Comparison of ENCODE assay signal across 8 cellular contexts in the genomic region with DNA sequence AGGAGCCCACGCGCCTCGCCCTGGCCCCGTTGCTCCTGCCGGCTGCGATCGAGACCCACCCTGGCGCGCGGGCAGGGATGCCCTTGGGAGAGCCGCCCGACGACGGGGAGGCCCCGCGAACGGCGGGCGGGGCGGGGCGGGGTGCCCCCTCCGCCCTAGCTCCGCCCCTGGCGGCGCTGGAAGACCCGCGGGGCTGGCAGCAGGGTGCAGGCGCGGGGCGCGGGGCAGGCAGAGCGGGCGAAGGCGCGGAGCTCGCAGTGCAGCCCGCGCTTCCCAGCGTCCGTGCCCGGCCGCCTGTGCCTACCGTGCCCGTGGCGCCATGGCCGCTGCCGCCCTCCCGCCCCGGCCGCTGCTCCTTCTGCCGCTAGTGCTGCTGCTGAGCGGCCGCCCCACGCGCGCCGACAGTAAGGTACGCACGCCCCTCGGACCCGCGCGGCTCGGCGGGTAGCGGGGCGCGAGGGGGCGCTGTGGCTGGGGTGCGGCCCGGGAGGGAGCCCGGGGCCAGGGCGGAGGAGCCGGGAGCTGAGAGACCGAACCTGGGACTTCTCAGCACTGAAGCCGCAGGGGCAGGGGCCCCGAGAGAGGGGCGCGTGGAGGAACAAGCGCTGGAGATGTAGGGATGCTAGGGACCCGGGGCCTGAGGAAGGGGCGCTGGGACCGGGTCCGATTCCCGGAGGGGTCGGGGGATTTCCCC. TPM values are rescaled to one million over a fixed set of nuclear protein-coding genes. Genes with fewer than 3 reads are reported as not detected.
DNase-seq lines count a peak whose midpoint lies in the region; ATAC-seq and TF ChIP-seq lines count a peak whose summit lies in the region.

OLFML2A (plus strand) TSS at position 182 of the 694 bp plus-strand sequence; CDS start at position 320, 138 bp downstream.

- peak within 1 kb of the TSS; percentile 88 for H3K4me2 ChIP-seq in OCI-LY7 (ENCODE audit: low read length)
- peak within 1 kb of the TSS; percentile 98 for H3K4me2 ChIP-seq in mammary epithelial cell (ENCODE audit: insufficient read depth, low read depth, low read length)

- DNase-seq in NOMO-1 treated with DMSO at 0.1 percent for 48 hours (lab: John Stamatoyannopoulos, UW; ENCODE audit: unreplicated experiment) = peak; percentile 44
- no peak for DNase-seq in NOMO-1 treated with dmso at 0.1 percent for 144 hours (lab: John Stamatoyannopoulos, UW; ENCODE audit: unreplicated experiment)
- peak; percentile 69 for DNase-seq in OCI-LY7 (ENCODE audit: low spot score)
- no peak for DNase-seq in mammary epithelial cell
- DNase-seq in left lobe of liver (ENCODE audit: low spot score) = peak; percentile 44
- DNase-seq in stimulated activated CD8-positive, alpha-beta memory T cell treated with anti-CD3 and anti-CD28 coated beads, Interleukin-4, amount 100 ng/mL, for 48 hours = peak; percentile 41
- no peak for DNase-seq in midbrain (lab: John Stamatoyannopoulos, UW)

- H3K79me2 ChIP-seq in OCI-LY7 (ENCODE audit: insufficient read depth, low read depth, low read length) (no peaks in the 10 kb centered on the region), mammary epithelial cell (ENCODE audit: insufficient read depth, low read length) (no peaks in the 10 kb centered on the region)

- H3K4me1 ChIP-seq in OCI-LY7 (ENCODE audit: insufficient read depth, low read length, poor library complexity, severe bottlenecking) (peaks cover 20% of the 10 kb centered on the region), mammary epithelial cell (ENCODE audit: insufficient read depth, low read length) (peaks cover 29% of the 10 kb centered on the region)

- POLR2A ChIA-PET in OCI-LY7 (lab: Charles Lee) = interaction anchor here (0.6 to 2.5 kb wide), 6 partner anchors 8 to 320 kb away, joined by 3 to 6 read pairs (median 3); partner anchors contain the start of gene WDR38

- H3K4me3 ChIP-seq in OCI-LY7 (ENCODE audit: low read depth, low read length, poor library complexity, severe bottlenecking) (peak within 1 kb of the TSS; percentile 74), mammary epithelial cell (replicated peaks in 1 of 3; ENCODE audit: insufficient read depth in 1 of 3, low read depth in 2 of 3, low read length in 3 of 3) (peak within 1 kb of the TSS; percentile 33 to 61 (median 58))

- no peaks in the 10 kb centered on the region for H3K9me2 ChIP-seq in OCI-LY7 (ENCODE audit: insufficient read depth, low read length)

- peak within 1 kb of the TSS; percentile 32 for H3K9ac ChIP-seq in mammary epithelial cell (ENCODE audit: insufficient read depth, low read length)

- BruUV-seq in OCI-LY7 (replicated peaks; lab: Mats Ljungman, UMichigan) (no TSS peak), mammary epithelial cell (replicated peaks; lab: Mats Ljungman, UMichigan) (no TSS peak)

- dilution Hi-C loops in mammary epithelial cell (cut with HindIII; ENCODE audit: low sequenced_read_pairs) = loop anchor here (10.0 kb wide), 1 partner anchor 598 kb away; no protein-coding TSS in a partner anchor

- H2AFZ ChIP-seq in OCI-LY7 (ENCODE audit: low read length) (peak within 1 kb of the TSS; percentile 54; the same call in 1 of the 2 replicates), mammary epithelial cell (ENCODE audit: low read depth, low read length) (peak within 1 kb of the TSS; percentile 89)

- H3K27ac ChIP-seq in OCI-LY7 (ENCODE audit: low read depth, low read length, poor library complexity, severe bottlenecking) = peak within 1 kb of the TSS; percentile 88
- H3K27ac ChIP-seq in mammary epithelial cell (ENCODE audit: insufficient read depth, low read depth, low read length) = no peak within 1 kb of the TSS

- in situ Hi-C loops in mammary epithelial cell (cut with MboI; ENCODE audit: low sequenced_read_pairs in 2 of 2) = loop anchor here (10.0 kb wide), 2 partner anchors 368 to 598 kb away; partner anchors contain the start of gene SCAI (in 1 of the 2)

- intact Hi-C loops in OCI-LY7 (cut with micrococcal nuclease; ENCODE audit: unreplicated experiment) = loop anchor here (10.0 kb wide), 1 partner anchor 988 kb away; no protein-coding TSS in a partner anchor
- intact Hi-C loops in mammary epithelial cell (cut with micrococcal nuclease) = no loop called here

- no peaks in the 10 kb centered on the region for H3K9me3 ChIP-seq in OCI-LY7 (ENCODE audit: low read length)
- H3K9me3 ChIP-seq in mammary epithelial cell (replicated peaks; ENCODE audit: insufficient read depth, low read length) = no peaks in the 10 kb centered on the region

- 1% methylated on average over 11 of the region's 86 CpGs for WGBS in mammary epithelial cell (ENCODE audit: low coverage, missing lambda C conversion rate)

- ATAC-seq in left lobe of liver = peak; percentile 51
- no peak for ATAC-seq in HG03039 (IDR thresholded peaks at IDR 0.05; ENCODE audit: unreplicated experiment)

- no peaks in the 10 kb centered on the region for H3K27me3 ChIP-seq in mammary epithelial cell (ENCODE audit: insufficient read depth, low read length)

- CTCF ChIA-PET in OCI-LY7 (lab: Charles Lee; ENCODE audit: unreplicated experiment) = interaction anchor here (0.6 kb wide), 1 partner anchor 161 kb away, joined by 3 read pairs; no protein-coding TSS in a partner anchor
- CTCF ChIA-PET in mammary epithelial cell (lab: Charles Lee; ENCODE audit: low non-redundant PET) = interaction anchor here (0.5 to 4.1 kb wide), 4 partner anchors 58 to 123 kb away, joined by 3 to 32 read pairs (median 4); partner anchors contain the start of gene WDR38

- H3K36me3 ChIP-seq in OCI-LY7 (ENCODE audit: insufficient read depth, low read length) (no peaks in the 10 kb centered on the region), mammary epithelial cell (ENCODE audit: insufficient read depth, low read length) (no peaks in the 10 kb centered on the region)

- TF ChIP-seq CTCF in OCI-LY7 (conservative IDR thresholded peaks at IDR 0.05; ENCODE audit: low read length) (peak; percentile 73), mammary epithelial cell (conservative IDR thresholded peaks at IDR 0.05 in 1 of 2, IDR thresholded peaks at IDR 0.05 in 1 of 2; ENCODE audit: extremely low read depth in 1 of 2, insufficient read depth in 1 of 2, low read depth in 1 of 2, low read length in 2 of 2) (peak in 1 of 2 donors; percentile 40)

- H4K20me1 ChIP-seq in OCI-LY7 (ENCODE audit: insufficient read depth, low read length) (peaks cover 5% of the 10 kb centered on the region; the same call in 1 of the 2 replicates), mammary epithelial cell (ENCODE audit: insufficient read depth, low read length) (no peaks in the 10 kb centered on the region)

RNA-seq across cellular contexts. Expression of gene OLFML2A, which starts in this region (rescaled TPM):
- total RNA-seq in OCI-LY7 (2014; rRNA removed; shearing (Covaris generic)) = 3.4 and 4.4 TPM in 2 replicates
- total RNA-seq in OCI-LY7 (2022) = 6.0 and 6.7 TPM in 2 replicates
- 1 to 10 TPM; 4.2 to 6.2 TPM for total RNA-seq in mammary epithelial cell
- 1.6 TPM for polyA plus RNA-seq in mammary epithelial cell
- polyA minus RNA-seq in mammary epithelial cell = 2.3 TPM
- total RNA-seq in left lobe of liver = 0.35 TPM

Comparison
In these comparisons a context has a peak if more than half of its experiments do, and no peak if none do; other contexts are left out.
1. DNase-seq: peak in NOMO-1 treated with DMSO at 0.1 percent for 48 hours (single experiment), OCI-LY7 (single experiment) and stimulated activated CD8-positive, alpha-beta memory T cell treated with anti-CD3 and anti-CD28 coated beads, Interleukin-4, amount 100 ng/mL, for 48 hours (single experiment); none in NOMO-1 treated with dmso at 0.1 percent for 144 hours (single experiment), mammary epithelial cell (single experiment) and midbrain (single experiment).
2. Peak in DNase-seq and ATAC-seq in left lobe of liver; RNA of the gene not detected or under 1 TPM.